Comparison of ENCODE assay signal across 8 cellular contexts in genomic region chr1:221435510-221435909, GRCh38.
A peak's percentile ranks its signal among the peaks of the same experiment; 100 is the strongest.
DNase-seq lines count a peak whose midpoint lies in the region; ATAC-seq and TF ChIP-seq lines count a peak whose summit lies in the region.

No MANE protein-coding gene starts in this region.

- H3K9me3 Mint-ChIP-seq in nephron progenitor cell, result no peaks in the 10 kb centered on the region

- intact Hi-C loops in esophagus muscularis mucosa (cut with DNase I), result loop anchor here (5.0 to 10.0 kb wide), 3 partner anchors 231 to 623 kb away; no protein-coding TSS in a partner anchor

- H3K36me3 Mint-ChIP-seq in nephron progenitor cell (ENCODE audit: low read depth), result no peaks in the 10 kb centered on the region

- H3K27me3 Mint-ChIP-seq in nephron progenitor cell (ENCODE audit: low read depth, poor library complexity), result peaks cover 4% of the 10 kb centered on the region

- H3K9me3 ChIP-seq in esophagus muscularis mucosa, result no peaks in the 10 kb centered on the region

- no peak for TF ChIP-seq POLR2A in esophagus muscularis mucosa (IDR thresholded peaks at IDR 0.05; ENCODE audit: low read depth)

- no peak overlapping the region for H3K4me3 Mint-ChIP-seq in nephron progenitor cell

- TF ChIP-seq EP300 in esophagus muscularis mucosa (IDR thresholded peaks at IDR 0.05), result no peak

- H3K27me3 ChIP-seq in esophagus muscularis mucosa, result no peaks in the 10 kb centered on the region

- no peak overlapping the region for H3K4me3 ChIP-seq in esophagus muscularis mucosa

- H3K27ac ChIP-seq in esophagus muscularis mucosa (replicated peaks in 1 of 4), result peak overlapping the region; percentile 3 to 48 (median 23)

- H3K27ac Mint-ChIP-seq in nephron progenitor cell, result no peak overlapping the region

- TF ChIP-seq CTCF in esophagus muscularis mucosa (IDR thresholded peaks at IDR 0.05) (peak; percentile 93 to 99 (median 95)), nephron progenitor cell (IDR thresholded peaks at IDR 0.05) (peak; percentile 89)

- H3K4me1 Mint-ChIP-seq in nephron progenitor cell, result peaks cover 15% of the 10 kb centered on the region

- H3K36me3 ChIP-seq in esophagus muscularis mucosa, result no peaks in the 10 kb centered on the region

- H3K4me1 ChIP-seq in esophagus muscularis mucosa, result peaks cover 12 to 26% (median 24%) of the 10 kb centered on the region in 4 donors

- peak; percentile 64 for DNase-seq in EH (ENCODE audit: low read depth)
- peak; percentile 63 for DNase-seq in M059J (ENCODE audit: low read depth)
- DNase-seq in SK-N-DZ (ENCODE audit: low spot score), result peak; percentile 47
- DNase-seq in esophagus muscularis mucosa (ENCODE audit: extremely low spot score), result no peak
- DNase-seq in nephron progenitor cell, result no peak
- DNase-seq in stimulated activated CD4-positive, alpha-beta T cell treated with anti-CD3 and anti-CD28 coated beads, Interleukin-4, amount 100 ng/mL, for 24 hours, result no peak
- DNase-seq in OCI-M2 (lab: John Stamatoyannopoulos, UW; ENCODE audit: unreplicated experiment), result no peak

- ATAC-seq in GM21723 (IDR thresholded peaks at IDR 0.05; ENCODE audit: unreplicated experiment), result peak; percentile 58

Comparison
In these comparisons a context has a peak if more than half of its experiments do, and no peak if none do; other contexts are left out.
1. DNase-seq: peak in EH (single experiment), M059J (single experiment) and SK-N-DZ (single experiment); none in esophagus muscularis mucosa (single experiment), nephron progenitor cell (single experiment), stimulated activated CD4-positive, alpha-beta T cell treated with anti-CD3 and anti-CD28 coated beads, Interleukin-4, amount 100 ng/mL, for 24 hours (single experiment) and OCI-M2 (single experiment).